Comparison of ENCODE assay signal across 27 cellular contexts in genomic region chr11:64833509-64833908, GRCh38.
"Had no signal": no experiment of that assay in that cellular context is flagged by ENCODE, and none has a peak within 500 bp of the region (broad histone marks: within the 10 kb centered on the region; RNA-seq: fewer than 3 reads in every experiment).

No MANE protein-coding gene starts in this region.

- DNase-seq: stimulated activated CD4-positive, alpha-beta T cell treated with anti-CD3 and anti-CD28 coated beads, Interleukin-1b, Interleukin-23, amount 100 ng/mL, for 48 hours; stimulated activated CD4-positive, alpha-beta T cell treated with anti-CD3 and anti-CD28 coated beads, Interleukin-2, amount 100 ng/mL, for 24 hours; stimulated activated CD4-positive, alpha-beta T cell treated with anti-CD3 and anti-CD28 coated beads, Interleukin-2, amount 100 ng/mL, for 48 hours; stimulated activated CD4-positive, alpha-beta T cell treated with anti-CD3 and anti-CD28 coated beads, Interleukin-4, amount 100 ng/mL, for 1 hour; stimulated activated CD4-positive, alpha-beta T cell treated with anti-CD3 and anti-CD28 coated beads, Interleukin-4, amount 100 ng/mL, for 24 hours; stimulated activated CD4-positive, alpha-beta T cell treated with anti-CD3 and anti-CD28 coated beads, Interleukin-4, amount 100 ng/mL, for 4 hours; stimulated activated CD8-positive, alpha-beta memory T cell treated with anti-CD3 and anti-CD28 coated beads, Interleukin-4, amount 100 ng/mL, for 48 hours; stimulated activated naive B cell treated with anti-CD40 and anti-IgM and Interleukin-4, amounts not matched to agents 10 μg/mL and 1 μg/mL and 100 μg/mL, for 72 hours; stimulated activated naive CD4-positive, alpha-beta T cell; stimulated activated naive CD4-positive, alpha-beta T cell treated with Interleukin-2 at 50 U/mL for 16 hours; stomach; substantia nigra; testis; thyroid gland; tibial artery; transverse colon; trophoblast cell; uterus had no signal

- H3K27ac ChIP-seq: stomach, suprapubic skin, testis, thoracic aorta, thyroid gland, tibial artery, tibial nerve, transverse colon, upper lobe of left lung, uterus, vagina had no signal

- H3K9me3 ChIP-seq: stomach, suprapubic skin, testis, thoracic aorta, thyroid gland, tibial artery, tibial nerve, transverse colon, upper lobe of left lung, uterus, vagina had no signal

- ATAC-seq: stimulated activated effector memory CD8-positive, alpha-beta T cell treated with anti-CD3 and anti-CD28 coated beads, Interleukin-12 subunit alpha, Interleukin-12 subunit beta, amount 100 ng/mL, for 72 hours; stimulated activated memory B cell treated with anti-CD40 and anti-IgM and Interleukin-4, amounts not matched to agents 10 μg/mL and 1 μg/mL and 100 μg/mL, for 72 hours; stimulated activated naive B cell treated with anti-CD40 and anti-IgM and Interleukin-4, amounts not matched to agents 10 μg/mL and 1 μg/mL and 100 μg/mL, for 72 hours had no signal

- H3K27ac Mint-ChIP-seq: stimulated activated effector memory CD8-positive, alpha-beta T cell treated with anti-CD3 and anti-CD28 coated beads, Interleukin-12 subunit alpha, Interleukin-12 subunit beta, amount 100 ng/mL, for 72 hours; stimulated activated memory B cell treated with anti-CD40 and anti-IgM and Interleukin-4, amounts not matched to agents 10 μg/mL and 1 μg/mL and 100 μg/mL, for 72 hours; stimulated activated naive B cell treated with anti-CD40 and anti-IgM and Interleukin-4, amounts not matched to agents 10 μg/mL and 1 μg/mL and 100 μg/mL, for 72 hours; stimulated activated naive CD8-positive, alpha-beta T cell treated with anti-CD3 and anti-CD28 coated beads, Interleukin-15, Interleukin-2, amounts not matched to agents 100 ng/mL and 50 ng/mL, for 24 hours; type B pancreatic cell had no signal

- H3K27me3 Mint-ChIP-seq: stimulated activated memory B cell treated with anti-CD40 and anti-IgM and Interleukin-4, amounts not matched to agents 10 μg/mL and 1 μg/mL and 100 μg/mL, for 72 hours; stimulated activated naive B cell treated with anti-CD40 and anti-IgM and Interleukin-4, amounts not matched to agents 10 μg/mL and 1 μg/mL and 100 μg/mL, for 72 hours; stimulated activated naive CD8-positive, alpha-beta T cell treated with anti-CD3 and anti-CD28 coated beads, Interleukin-15, Interleukin-2, amounts not matched to agents 100 ng/mL and 50 ng/mL, for 24 hours; type B pancreatic cell had no signal

- H3K36me3 ChIP-seq: thoracic aorta, tibial nerve, uterus had no signal

- H3K9me3 Mint-ChIP-seq: stimulated activated effector memory CD8-positive, alpha-beta T cell treated with anti-CD3 and anti-CD28 coated beads, Interleukin-12 subunit alpha, Interleukin-12 subunit beta, amount 100 ng/mL, for 72 hours; stimulated activated memory B cell treated with anti-CD40 and anti-IgM and Interleukin-4, amounts not matched to agents 10 μg/mL and 1 μg/mL and 100 μg/mL, for 72 hours; stimulated activated naive B cell treated with anti-CD40 and anti-IgM and Interleukin-4, amounts not matched to agents 10 μg/mL and 1 μg/mL and 100 μg/mL, for 72 hours; stimulated activated naive CD8-positive, alpha-beta T cell treated with anti-CD3 and anti-CD28 coated beads, Interleukin-15, Interleukin-2, amounts not matched to agents 100 ng/mL and 50 ng/mL, for 24 hours; type B pancreatic cell had no signal

- H3K4me3 ChIP-seq: stomach, suprapubic skin, testis, thoracic aorta, thyroid gland, tibial artery, tibial nerve, transverse colon, upper lobe of left lung, uterus, vagina had no signal

- H3K27me3 ChIP-seq: stomach, suprapubic skin, testis, thyroid gland, tibial artery, tibial nerve, transverse colon, upper lobe of left lung, uterus, vagina had no signal

- H3K4me3 Mint-ChIP-seq: stimulated activated effector memory CD8-positive, alpha-beta T cell treated with anti-CD3 and anti-CD28 coated beads, Interleukin-12 subunit alpha, Interleukin-12 subunit beta, amount 100 ng/mL, for 72 hours; stimulated activated memory B cell treated with anti-CD40 and anti-IgM and Interleukin-4, amounts not matched to agents 10 μg/mL and 1 μg/mL and 100 μg/mL, for 72 hours; stimulated activated naive B cell treated with anti-CD40 and anti-IgM and Interleukin-4, amounts not matched to agents 10 μg/mL and 1 μg/mL and 100 μg/mL, for 72 hours; stimulated activated naive CD8-positive, alpha-beta T cell treated with anti-CD3 and anti-CD28 coated beads, Interleukin-15, Interleukin-2, amounts not matched to agents 100 ng/mL and 50 ng/mL, for 24 hours; type B pancreatic cell had no signal

- H3K4me1 ChIP-seq: testis, thyroid gland, tibial nerve, transverse colon, uterus, vagina had no signal
